ENCODE assay signal across 24 cellular contexts in the genomic region with DNA sequence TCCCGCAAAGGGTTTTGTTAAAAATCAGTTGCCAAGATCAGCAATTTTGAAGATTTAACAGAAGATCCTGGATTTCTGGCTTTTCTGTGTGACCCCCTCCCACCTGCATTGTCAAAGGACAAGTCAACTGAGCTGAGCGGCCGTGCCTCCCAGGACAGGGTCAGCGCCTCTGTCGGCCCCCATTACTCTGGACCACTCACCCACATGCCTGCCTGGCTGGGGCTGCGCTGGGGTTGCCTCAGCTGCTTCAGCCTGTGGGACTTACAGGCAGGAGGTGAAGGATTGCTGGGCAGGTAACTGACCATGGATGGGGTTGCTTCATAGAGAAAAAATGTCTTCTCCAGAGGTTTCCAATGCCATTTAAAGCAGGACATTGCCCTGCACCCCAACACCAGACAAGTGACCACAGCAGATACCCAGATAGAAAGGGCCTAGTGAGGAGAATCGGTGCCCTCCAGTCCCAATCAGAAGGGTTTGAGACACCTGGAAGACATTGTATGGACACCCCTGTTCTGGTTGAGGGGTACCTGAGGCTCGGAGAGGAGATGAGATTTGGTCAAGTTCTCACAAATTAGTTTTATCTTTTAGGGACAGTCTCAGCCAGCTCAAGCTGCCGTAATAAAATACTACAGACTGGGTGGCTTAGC. TPM values are rescaled to one million over a fixed set of nuclear protein-coding genes. Genes with fewer than 3 reads are reported as not detected.
DNase-seq lines count a peak whose midpoint lies in the region; ATAC-seq, FAIRE-seq and TF ChIP-seq lines count a peak whose summit lies in the region.
"Had no signal": no experiment of that assay in that cellular context is flagged by ENCODE, and none has a peak within 500 bp of the region (broad histone marks: within the 10 kb centered on the region; RNA-seq: fewer than 3 reads in every experiment).

No MANE protein-coding gene starts in this region.

- POLR2A ChIA-PET in HepG2 (lab: Yijun Ruan, JAX) = interaction anchor here (1.6 kb wide), 1 partner anchor 80 kb away, joined by 4 read pairs; a partner anchor contains a TSS

- H3K4me1 Mint-ChIP-seq in nephron progenitor cell = peaks cover 30% of the 10 kb centered on the region
- H3K4me1 Mint-ChIP-seq in stimulated activated effector memory CD8-positive, alpha-beta T cell treated with anti-CD3 and anti-CD28 coated beads, Interleukin-12 subunit alpha, Interleukin-12 subunit beta, amount 100 ng/mL, for 72 hours = peaks cover 24% of the 10 kb centered on the region

- H4K20me1 ChIP-seq in HepG2 (ENCODE audit: insufficient read depth, low read length) = peaks cover 59% of the 10 kb centered on the region
- H4K20me1 ChIP-seq: BLaER1 treated with 17β-estradiol and CSF1 and Interleukin-3, amounts not matched to agents 10 nM and 100 nM had no signal

- BruUV-seq in HepG2 (replicated peaks; lab: Mats Ljungman, UMichigan) = TSS peak; percentile 13

- peak overlapping the region; percentile 80 for H3K27ac Mint-ChIP-seq in nephron progenitor cell
- H3K27ac Mint-ChIP-seq in stimulated activated effector memory CD8-positive, alpha-beta T cell treated with anti-CD3 and anti-CD28 coated beads, Interleukin-12 subunit alpha, Interleukin-12 subunit beta, amount 100 ng/mL, for 72 hours = peak overlapping the region; percentile 89

- H3K4me1 ChIP-seq in HepG2 (ENCODE audit: insufficient read depth, low read length) (peaks cover 12% of the 10 kb centered on the region; the same call in 1 of the 2 replicates), right lobe of liver (no peaks in the 10 kb centered on the region)
- H3K4me1 ChIP-seq: A549, BE2C, HAP-1 had no signal

- TF ChIP-seq EP300 in HepG2 (IDR thresholded peaks at IDR 0.05; ENCODE audit: low read depth in 2 of 2, low read length in 2 of 2) (no peak), HepG2 (CRISPR knock-in tag; IDR thresholded peaks at IDR 0.05; ENCODE audit: borderline replicate concordance) (no peak)

- no peaks in the 10 kb centered on the region for H3K27me3 Mint-ChIP-seq in nephron progenitor cell (ENCODE audit: low read depth, poor library complexity)
- H3K27me3 Mint-ChIP-seq: CD4-positive, alpha-beta T cell had no signal

- no peak overlapping the region for H3K4me3 ChIP-seq in HepG2 (replicated peaks in 1 of 3; ENCODE audit: insufficient read depth in 1 of 3, low read depth in 2 of 3, low read length in 3 of 3)
- no peak overlapping the region for H3K4me3 ChIP-seq in right lobe of liver
- H3K4me3 ChIP-seq: A549; BLaER1 treated with 17β-estradiol and CSF1 and Interleukin-3, amounts not matched to agents 10 nM and 100 nM; HAP-1 had no signal

- H3K9ac ChIP-seq in HepG2 (ENCODE audit: insufficient read depth, low read depth, low read length) = no peak overlapping the region
- H3K9ac ChIP-seq: BLaER1 treated with 17β-estradiol and CSF1 and Interleukin-3, amounts not matched to agents 10 nM and 100 nM had no signal

- H3K9me3 Mint-ChIP-seq in nephron progenitor cell = no peaks in the 10 kb centered on the region
- no peaks in the 10 kb centered on the region for H3K9me3 Mint-ChIP-seq in stimulated activated effector memory CD8-positive, alpha-beta T cell treated with anti-CD3 and anti-CD28 coated beads, Interleukin-12 subunit alpha, Interleukin-12 subunit beta, amount 100 ng/mL, for 72 hours
- H3K9me3 Mint-ChIP-seq: CD14-positive monocyte; CD4-positive, alpha-beta T cell; CD8-positive, alpha-beta memory T cell had no signal

- peak in 1 of 2 experiments; percentile 2; a peak in 1 of 4 replicates for TF ChIP-seq POLR2A in HepG2 (IDR thresholded peaks at IDR 0.05; ENCODE audit: insufficient read depth in 1 of 2, low read depth in 2 of 2, low read length in 2 of 2)
- no peak for TF ChIP-seq POLR2A in right lobe of liver (IDR thresholded peaks at IDR 0.05)

- CTCF ChIA-PET in HepG2 (lab: Yijun Ruan, JAX; ENCODE audit: low intra/inter-chr PET ratio, low total read pairs) = no interaction called here

- no peak for TF ChIP-seq RAD21 in HepG2 (CRISPR knock-in tag; IDR thresholded peaks at IDR 0.05)

- H3K36me3 ChIP-seq in HepG2 (replicated peaks in 1 of 2; ENCODE audit: control insufficient read depth in 1 of 2, insufficient read depth in 2 of 2, low read length in 2 of 2) = peaks cover 84 to 100% of the 10 kb centered on the region in 2 experiments
- no peaks in the 10 kb centered on the region for H3K36me3 ChIP-seq in right lobe of liver
- H3K36me3 ChIP-seq: BE2C; BLaER1 treated with 17β-estradiol and CSF1 and Interleukin-3, amounts not matched to agents 10 nM and 100 nM; HAP-1 had no signal

- ATAC-seq in HepG2 (no peak), right lobe of liver (no peak)
- ATAC-seq in stimulated activated effector memory CD8-positive, alpha-beta T cell treated with anti-CD3 and anti-CD28 coated beads, Interleukin-12 subunit alpha, Interleukin-12 subunit beta, amount 100 ng/mL, for 72 hours = no peak

- no peak overlapping the region for H3K4me3 Mint-ChIP-seq in nephron progenitor cell
- H3K4me3 Mint-ChIP-seq in stimulated activated effector memory CD8-positive, alpha-beta T cell treated with anti-CD3 and anti-CD28 coated beads, Interleukin-12 subunit alpha, Interleukin-12 subunit beta, amount 100 ng/mL, for 72 hours = no peak overlapping the region

- no peak overlapping the region for H3K4me2 ChIP-seq in HepG2 (ENCODE audit: low read depth, low read length)
- H3K4me2 ChIP-seq: A549 had no signal

- intact Hi-C loops in HepG2 (cut with micrococcal nuclease; ENCODE audit: unreplicated experiment) = no loop called here
- intact Hi-C loops in right lobe of liver (cut with DNase I) = no loop called here

- in situ Hi-C loops in HepG2 (cut with HindIII; ENCODE audit: extremely low pct_ligation_motif_present, low pct_unique_long_range_greater_than_20kb) = no loop called here

- DNase-seq in HepG2 (ENCODE audit: low spot score) = no peak
- DNase-seq in right lobe of liver = no peak
- no peak for DNase-seq in nephron progenitor cell
- no peak for DNase-seq in stimulated activated effector memory CD8-positive, alpha-beta T cell treated with anti-CD3 and anti-CD28 coated beads, Interleukin-12 subunit alpha, Interleukin-12 subunit beta, amount 100 ng/mL, for 72 hours (ENCODE audit: low spot score in 2 of 2)
- no peak for DNase-seq in activated effector memory CD4-positive, alpha-beta T cell treated with anti-CD3 and anti-CD28 coated beads, Interleukin-2, amount 50 U/mL, for 16 hours
- no peak for DNase-seq in NCI-H1417 treated with DMSO at 0.1 percent for 48 hours (lab: John Stamatoyannopoulos, UW)
- no peak for DNase-seq in kidney glomerular epithelial cell (lab: John Stamatoyannopoulos, UW)
- DNase-seq: 8988T, AML-193, DMS53, DMS79 treated with DMSO at 0.1 percent for 48 hours, GF-D8, GOT3 had no signal

- 98% methylated on average over 9 of the region's 9 CpGs for WGBS in HepG2 (ENCODE audit: low lambda C conversion rate)
- WGBS in right lobe of liver (ENCODE audit: insufficient coverage, low coverage, low lambda C conversion rate, missing lambda C conversion rate) = 83% methylated on average over 1 of the region's 9 CpGs

- H3K27ac ChIP-seq in HepG2 (ENCODE audit: extremely low read length, insufficient read depth, low read length) (no peak overlapping the region), right lobe of liver (no peak overlapping the region)
- H3K27ac ChIP-seq: A549; BLaER1 treated with 17β-estradiol and CSF1 and Interleukin-3, amounts not matched to agents 10 nM and 100 nM had no signal

- H3K79me2 ChIP-seq in HepG2 (ENCODE audit: insufficient read depth, low read length) = no peaks in the 10 kb centered on the region

- H3K9me3 ChIP-seq in HepG2 (ENCODE audit: low read length) = no peaks in the 10 kb centered on the region
- H3K9me3 ChIP-seq in right lobe of liver = no peaks in the 10 kb centered on the region
- H3K9me3 ChIP-seq: A549; BE2C; BLaER1 treated with 17β-estradiol and CSF1 and Interleukin-3, amounts not matched to agents 10 nM and 100 nM; HAP-1 had no signal

- TF ChIP-seq CTCF in HepG2 (CRISPR knock-in tag; IDR thresholded peaks at IDR 0.05) = no peak
- TF ChIP-seq CTCF in right lobe of liver (IDR thresholded peaks at IDR 0.05) = no peak
- no peak for TF ChIP-seq CTCF in nephron progenitor cell (IDR thresholded peaks at IDR 0.05)

- H2AFZ ChIP-seq in HepG2 (ENCODE audit: low read length) = no peak overlapping the region

- FAIRE-seq in HepG2 (lab: Jason Lieb, UNC) = peak; percentile 30
- FAIRE-seq: A549, D721Med, H54 had no signal

- H3K36me3 Mint-ChIP-seq in nephron progenitor cell (ENCODE audit: low read depth) = peaks cover 44% of the 10 kb centered on the region
- H3K36me3 Mint-ChIP-seq in stimulated activated effector memory CD8-positive, alpha-beta T cell treated with anti-CD3 and anti-CD28 coated beads, Interleukin-12 subunit alpha, Interleukin-12 subunit beta, amount 100 ng/mL, for 72 hours = no peaks in the 10 kb centered on the region
- H3K36me3 Mint-ChIP-seq: CD14-positive monocyte had no signal

- H3K27me3 ChIP-seq in HepG2 (ENCODE audit: control insufficient read depth in 1 of 2, insufficient read depth in 2 of 2, low read length in 2 of 2) (no peaks in the 10 kb centered on the region), right lobe of liver (no peaks in the 10 kb centered on the region)
- H3K27me3 ChIP-seq: BE2C; BLaER1 treated with 17β-estradiol and CSF1 and Interleukin-3, amounts not matched to agents 10 nM and 100 nM had no signal

RNA-seq across cellular contexts. Expression of a gene that starts 52.8 kb away (rescaled TPM):
- total RNA-seq in HepG2 (2016; rRNA removed; fragmentation: Illumina TruSeq; extraction: Trizol) (not detected in 2 replicates), right lobe of liver (1 to 10 TPM in 1 of 6 experiments, under 1 TPM in 5; 0.31 to 1.9 (median 0.71) TPM)
- total RNA-seq in HepG2 (2016; cell fraction: cytosol; rRNA removed; fragmentation: Illumina TruSeq; extraction: Trizol; ENCODE audit: low read depth) = not detected in 2 replicates
- total RNA-seq in HepG2 (2016; cell fraction: insoluble cytoplasmic fraction; rRNA removed; fragmentation: Illumina TruSeq; extraction: Trizol) = not detected in 2 replicates
- not detected in 2 replicates for total RNA-seq in HepG2 (2016; cell fraction: membrane; rRNA removed; fragmentation: Illumina TruSeq; extraction: Trizol)
- total RNA-seq in HepG2 (2016; cell fraction: nucleus; rRNA removed; fragmentation: Illumina TruSeq; extraction: Trizol) = not detected in 2 replicates
- polyA plus RNA-seq in HepG2 (2011; rRNA removed) = not detected in 2 replicates
- polyA plus RNA-seq in HepG2 (2011; cell fraction: cytosol; rRNA removed) = not detected in 2 replicates
- not detected in 2 replicates for polyA plus RNA-seq in HepG2 (2011; cell fraction: nucleus; rRNA removed)
- 0.04 TPM in 1 of 2 replicates, not detected in the other for polyA plus RNA-seq in HepG2 (2012)
- not detected in 2 replicates for polyA plus RNA-seq in HepG2 (2016; cell fraction: cytosol; fragmentation: Illumina TruSeq; extraction: Trizol; ENCODE audit: low read depth)
- not detected in 2 replicates for polyA plus RNA-seq in HepG2 (2016; cell fraction: insoluble cytoplasmic fraction; fragmentation: Illumina TruSeq; extraction: Trizol; ENCODE audit: low read depth)
- polyA plus RNA-seq in HepG2 (2016; cell fraction: membrane; fragmentation: Illumina TruSeq; extraction: Trizol; ENCODE audit: low read depth) = not detected in 2 replicates
- polyA plus RNA-seq in HepG2 (2016; cell fraction: nucleus; fragmentation: Illumina TruSeq; extraction: Trizol; ENCODE audit: insufficient read depth, low read depth) = not detected in 2 replicates
- not detected in 2 replicates for polyA minus RNA-seq in HepG2 (2011; rRNA and poly(A)+ RNA removed; ENCODE audit: low replicate concordance)
- not detected in 2 replicates for polyA minus RNA-seq in HepG2 (2011; cell fraction: cytosol; rRNA and poly(A)+ RNA removed)
- not detected in 2 replicates for polyA minus RNA-seq in HepG2 (2011; cell fraction: nucleus; rRNA and poly(A)+ RNA removed)
- total RNA-seq: Daoy, G401 had no signal
- polyA plus RNA-seq: A549 had no signal
